ENCODE assay signal across 1 cellular context in the genomic region with DNA sequence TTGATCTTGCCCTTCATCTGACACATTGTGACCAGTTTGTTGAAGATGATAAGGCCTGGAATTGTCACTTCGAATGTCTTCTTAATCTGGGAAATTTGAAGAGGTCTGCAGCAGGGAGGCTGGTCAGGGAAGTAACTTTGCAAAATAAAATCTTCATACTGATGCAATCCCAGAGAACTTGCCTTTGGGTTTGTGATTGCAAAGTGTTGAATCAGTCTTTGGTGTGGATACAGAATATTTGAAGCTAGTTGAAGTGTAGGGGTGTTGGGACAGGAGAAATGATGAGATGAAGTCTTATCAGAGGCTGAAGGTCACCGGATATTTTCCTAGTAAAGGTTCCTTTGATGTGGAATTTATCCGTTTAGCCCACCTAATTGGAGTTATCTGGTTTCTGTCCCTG. TPM values are rescaled to one million over a fixed set of nuclear protein-coding genes. Genes with fewer than 3 reads are reported as not detected.
"Had no signal": no experiment of that assay in that cellular context is flagged by ENCODE, and none has a peak within 500 bp of the region (broad histone marks: within the 10 kb centered on the region; RNA-seq: fewer than 3 reads in every experiment).

No MANE protein-coding gene starts in this region.

RNA-seq across cellular contexts. Expression of a gene that starts 42.8 kb away (rescaled TPM):
- total RNA-seq: bronchial epithelial cell had no signal
